ENCODE assay signal across 9 cellular contexts in the genomic region with DNA sequence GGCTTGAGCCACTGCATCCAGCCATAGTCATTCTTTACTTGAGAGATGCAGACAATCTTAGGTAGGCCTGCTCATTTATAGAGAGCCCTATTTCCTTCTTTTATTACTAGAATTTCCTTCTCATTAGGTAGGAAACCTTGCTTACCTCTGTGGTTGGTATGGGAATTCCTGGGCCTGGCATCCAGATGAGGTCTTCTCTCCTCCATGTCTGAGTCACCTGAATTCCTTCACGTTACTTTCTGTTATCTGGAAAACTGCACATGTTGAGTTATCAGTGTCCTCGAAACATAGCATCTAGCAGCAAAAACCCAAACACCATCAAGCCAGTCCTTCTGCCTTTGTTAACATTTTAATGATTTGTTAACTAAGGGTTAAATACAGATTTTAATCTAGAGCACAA. TPM values are rescaled to one million over a fixed set of nuclear protein-coding genes. Genes with fewer than 3 reads are reported as not detected.
DNase-seq lines count a peak whose midpoint lies in the region; ATAC-seq and TF ChIP-seq lines count a peak whose summit lies in the region.
"Had no signal": no experiment of that assay in that cellular context is flagged by ENCODE, and none has a peak within 500 bp of the region (broad histone marks: within the 10 kb centered on the region; RNA-seq: fewer than 3 reads in every experiment).

No MANE protein-coding gene starts in this region.

- peak overlapping the region; percentile 99 for H3K4me3 Mint-ChIP-seq in activated T-cell treated with anti-CD3 and anti-CD28 coated beads, Interleukin-2, amount 50 U/mL, for 4 hours
- peak overlapping the region; percentile 99 for H3K4me3 Mint-ChIP-seq in activated CD4-positive, alpha-beta memory T cell treated with anti-CD3 and anti-CD28 coated beads for 36 hours

- no peaks in the 10 kb centered on the region for H3K27me3 Mint-ChIP-seq in activated T-cell treated with anti-CD3 and anti-CD28 coated beads, Interleukin-2, amount 50 U/mL, for 4 hours (ENCODE audit: low read depth)
- H3K27me3 Mint-ChIP-seq in activated CD4-positive, alpha-beta memory T cell treated with anti-CD3 and anti-CD28 coated beads for 36 hours: peaks cover 2% of the 10 kb centered on the region

- H3K9me3 ChIP-seq in gastroesophageal sphincter (peaks cover 0 to under 1% (median 0%) of the 10 kb centered on the region in 3 donors), thoracic aorta (peaks cover 2% of the 10 kb centered on the region)

- H3K36me3 ChIP-seq in gastroesophageal sphincter (peaks cover 4 to 58% of the 10 kb centered on the region in 2 donors), thoracic aorta (peaks cover 26% of the 10 kb centered on the region)

- no peaks in the 10 kb centered on the region for H3K9me3 Mint-ChIP-seq in activated T-cell treated with anti-CD3 and anti-CD28 coated beads, Interleukin-2, amount 50 U/mL, for 4 hours
- H3K9me3 Mint-ChIP-seq in activated CD4-positive, alpha-beta memory T cell treated with anti-CD3 and anti-CD28 coated beads for 36 hours: peaks cover 8% of the 10 kb centered on the region

- peaks cover 44% of the 10 kb centered on the region for H3K4me1 Mint-ChIP-seq in activated T-cell treated with anti-CD3 and anti-CD28 coated beads, Interleukin-2, amount 50 U/mL, for 4 hours (ENCODE audit: low read depth)
- peaks cover 52% of the 10 kb centered on the region for H3K4me1 Mint-ChIP-seq in activated CD4-positive, alpha-beta memory T cell treated with anti-CD3 and anti-CD28 coated beads for 36 hours (ENCODE audit: low read depth)

- TF ChIP-seq POLR2A in gastroesophageal sphincter (IDR thresholded peaks at IDR 0.05): no peak

- H3K27me3 ChIP-seq in gastroesophageal sphincter (no peaks in the 10 kb centered on the region), thoracic aorta (replicated peaks; ENCODE audit: insufficient read depth) (no peaks in the 10 kb centered on the region)

- H3K27ac Mint-ChIP-seq in activated CD4-positive, alpha-beta memory T cell treated with anti-CD3 and anti-CD28 coated beads for 36 hours: peak overlapping the region; percentile 99

- TF ChIP-seq CTCF in gastroesophageal sphincter (IDR thresholded peaks at IDR 0.05) (no peak), thoracic aorta (IDR thresholded peaks at IDR 0.05) (no peak)

- CTCF ChIA-PET in activated CD4-positive, alpha-beta memory T cell treated with anti-CD3 and anti-CD28 coated beads for 36 hours (lab: Charles Lee): interaction anchor here (0.5 to 2.1 kb wide), 6 partner anchors 16 to 246 kb away, joined by 3 to 11 read pairs (median 4); partner anchors contain the start of gene CSE1L

- peaks cover 51% of the 10 kb centered on the region for H3K36me3 Mint-ChIP-seq in activated T-cell treated with anti-CD3 and anti-CD28 coated beads, Interleukin-2, amount 50 U/mL, for 4 hours (ENCODE audit: insufficient read depth)
- H3K36me3 Mint-ChIP-seq in activated CD4-positive, alpha-beta memory T cell treated with anti-CD3 and anti-CD28 coated beads for 36 hours: peaks cover 69% of the 10 kb centered on the region

- TF ChIP-seq EP300 in gastroesophageal sphincter (IDR thresholded peaks at IDR 0.05): no peak

- 39 to 100% methylated on average over 1 to 2 of the region's 2 CpGs for WGBS in gastroesophageal sphincter (ENCODE audit: low coverage in 1 of 2), 2 donors

- H3K4me3 ChIP-seq in gastroesophageal sphincter (peak overlapping the region in 1 of 2 donors; percentile 98), thoracic aorta (peak overlapping the region; percentile 90)

- ATAC-seq in activated T-cell treated with anti-CD3 and anti-CD28 coated beads, Interleukin-2, amount 50 U/mL, for 4 hours: no peak
- no peak for ATAC-seq in gastroesophageal sphincter
- ATAC-seq in thoracic aorta (ENCODE audit: insufficient number of reproducible peaks, low FRiP score, low read depth): no peak
- ATAC-seq in GM18502 (IDR thresholded peaks at IDR 0.05; ENCODE audit: poor library complexity, unreplicated experiment): no peak

- intact Hi-C loops in activated CD4-positive, alpha-beta memory T cell treated with anti-CD3 and anti-CD28 coated beads for 36 hours (cut with micrococcal nuclease): loop anchor here (1.0 to 10.0 kb wide), 4 partner anchors 7 to 839 kb away; partner anchors contain the start of genes ARFGEF2, SLC9A8 and UBE2V1

- POLR2A ChIA-PET in activated CD4-positive, alpha-beta memory T cell treated with anti-CD3 and anti-CD28 coated beads for 36 hours (lab: Charles Lee): interaction anchor here (0.8 to 1.7 kb wide), 5 partner anchors 8 to 229 kb away, joined by 4 to 24 read pairs (median 5); partner anchors contain the start of gene CSE1L

- H3K27ac ChIP-seq in gastroesophageal sphincter: peak overlapping the region in 3 of 4 donors; percentile 96 to 97 (median 97)
- peak overlapping the region in 1 of 2 donors; percentile 92 for H3K27ac ChIP-seq in thoracic aorta
- H3K27ac ChIP-seq: C4-2B had no signal

- H3K4me1 ChIP-seq in gastroesophageal sphincter (peaks cover 0 to 79% (median 12%) of the 10 kb centered on the region in 3 donors), thoracic aorta (ENCODE audit: control insufficient read depth in 1 of 2, low read depth in 2 of 2) (peaks cover 28 to 54% of the 10 kb centered on the region in 2 donors)

- DNase-seq in activated T-cell treated with anti-CD3 and anti-CD28 coated beads, Interleukin-2, amount 50 U/mL, for 4 hours: no peak
- no peak for DNase-seq in activated T-cell treated with anti-CD3 and anti-CD28 coated beads, Interleukin-2, amount 50 U/mL, for 48 hours
- no peak for DNase-seq in activated CD4-positive, alpha-beta memory T cell treated with anti-CD3 and anti-CD28 coated beads for 36 hours
- DNase-seq in thoracic aorta (ENCODE audit: low spot score): no peak
- DNase-seq in NAMALWA (ENCODE audit: low spot score): no peak
- DNase-seq in NCI-H524 (lab: John Stamatoyannopoulos, UW): no peak

RNA-seq across cellular contexts. Expression of gene ZNFX1, which starts 2.2 kb away (rescaled TPM):
- 10 to 100 TPM; 52.5 to 69.2 (median 56.4) TPM for total RNA-seq in activated T-cell treated with anti-CD3 and anti-CD28 coated beads, Interleukin-2, amount 50 U/mL, for 4 hours
- 10 to 100 TPM; 42.5 to 45.3 TPM for total RNA-seq in activated CD4-positive, alpha-beta memory T cell treated with anti-CD3 and anti-CD28 coated beads for 36 hours
- total RNA-seq in gastroesophageal sphincter (10 to 100 TPM; 36.2 to 46.6 (median 41.5) TPM), thoracic aorta (10 to 100 TPM; 65.3 to 74.7 TPM)

RNA-seq across cellular contexts. Expression of gene DDX27, which starts 56.4 kb away (rescaled TPM):
- total RNA-seq in activated T-cell treated with anti-CD3 and anti-CD28 coated beads, Interleukin-2, amount 50 U/mL, for 4 hours: 10 to 100 TPM; 89.6 to 94.8 (median 93.1) TPM
- total RNA-seq in activated CD4-positive, alpha-beta memory T cell treated with anti-CD3 and anti-CD28 coated beads for 36 hours: 10 to 100 TPM; 42.8 to 43.5 TPM
- total RNA-seq in gastroesophageal sphincter (10 to 100 TPM; 22.3 to 32.5 (median 29.8) TPM), thoracic aorta (10 to 100 TPM; 35.3 to 35.9 TPM)
